In the genomic region with DNA sequence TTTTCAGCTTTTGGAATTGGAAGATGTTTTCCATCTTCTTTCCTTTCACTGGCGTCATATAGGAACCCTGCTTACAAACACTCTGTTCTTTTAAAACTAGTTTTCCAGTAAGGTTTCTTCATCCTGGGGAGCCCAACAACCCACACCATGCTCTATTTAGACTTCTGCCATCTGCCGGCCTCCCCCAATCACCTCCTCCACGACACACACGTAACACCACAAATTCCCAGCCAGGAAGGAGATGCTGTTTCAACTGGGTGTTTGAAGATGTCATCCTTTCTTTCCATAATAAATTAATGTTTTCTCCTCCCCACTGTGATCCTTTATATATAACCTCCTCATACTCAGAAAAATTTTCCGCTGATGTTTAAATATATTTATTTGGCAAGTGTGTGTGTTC, we compare ENCODE assay signal across 19 cellular contexts.
"Had no signal": no experiment of that assay in that cellular context is flagged by ENCODE, and none has a peak within 500 bp of the region (broad histone marks: within the 10 kb centered on the region; RNA-seq: fewer than 3 reads in every experiment).

No MANE protein-coding gene starts in this region.

- H3K36me3 Mint-ChIP-seq: natural killer cell; neural progenitor cell; stimulated activated memory B cell treated with anti-CD40 and anti-IgM and Interleukin-4, amounts not matched to agents 10 μg/mL and 1 μg/mL and 100 μg/mL, for 72 hours had no signal

- H3K4me3 ChIP-seq: coronary artery, heart left ventricle, neural progenitor cell, pancreas, spleen, thoracic aorta had no signal

- H3K27ac Mint-ChIP-seq: natural killer cell; neural progenitor cell; stimulated activated memory B cell treated with anti-CD40 and anti-IgM and Interleukin-4, amounts not matched to agents 10 μg/mL and 1 μg/mL and 100 μg/mL, for 72 hours; stimulated activated naive CD8-positive, alpha-beta T cell treated with anti-CD3 and anti-CD28 coated beads, Interleukin-15, amount 100 ng/mL, for 72 hours had no signal

- H3K36me3 ChIP-seq: heart left ventricle, neural progenitor cell, pancreas, spleen, thoracic aorta had no signal

- H3K9me3 ChIP-seq: heart left ventricle, pancreas, spleen, thoracic aorta had no signal

- H3K4me3 Mint-ChIP-seq: natural killer cell; neural progenitor cell; stimulated activated memory B cell treated with anti-CD40 and anti-IgM and Interleukin-4, amounts not matched to agents 10 μg/mL and 1 μg/mL and 100 μg/mL, for 72 hours; stimulated activated naive CD8-positive, alpha-beta T cell treated with anti-CD3 and anti-CD28 coated beads, Interleukin-15, amount 100 ng/mL, for 72 hours had no signal

- ATAC-seq: heart left ventricle; left lobe of liver; natural killer cell; pancreas; sciatic nerve; stimulated activated memory B cell treated with anti-CD40 and anti-IgM and Interleukin-4, amounts not matched to agents 10 μg/mL and 1 μg/mL and 100 μg/mL, for 72 hours; stimulated activated naive CD8-positive, alpha-beta T cell treated with anti-CD3 and anti-CD28 coated beads, Interleukin-15, amount 100 ng/mL, for 72 hours had no signal

- H3K27me3 ChIP-seq: heart left ventricle, neural progenitor cell, pancreas, spleen had no signal

- H3K27ac ChIP-seq: coronary artery, heart left ventricle, neural progenitor cell, pancreas, spleen, thoracic aorta had no signal

- H3K4me1 ChIP-seq: heart left ventricle, neural progenitor cell, pancreas, spleen had no signal

- DNase-seq: effector CD8-positive, alpha-beta T cell; heart left ventricle; natural killer cell; nucleus accumbens; pancreas; spleen; stimulated activated CD4-positive, alpha-beta T cell treated with anti-CD3 and anti-CD28 coated beads, Interleukin-15, amount 100 ng/mL, for 24 hours; stimulated activated CD4-positive, alpha-beta T cell treated with anti-CD3 and anti-CD28 coated beads, Interleukin-1b, Interleukin-23, amount 100 ng/mL, for 48 hours; stimulated activated CD4-positive, alpha-beta T cell treated with anti-CD3 and anti-CD28 coated beads, Interleukin-4, amount 100 ng/mL, for 24 hours; stimulated activated naive CD8-positive, alpha-beta T cell treated with anti-CD3 and anti-CD28 coated beads, Interleukin-15, amount 100 ng/mL, for 72 hours; trophoblast cell had no signal

- H3K9me3 Mint-ChIP-seq: natural killer cell; neural progenitor cell; stimulated activated memory B cell treated with anti-CD40 and anti-IgM and Interleukin-4, amounts not matched to agents 10 μg/mL and 1 μg/mL and 100 μg/mL, for 72 hours; stimulated activated naive CD8-positive, alpha-beta T cell treated with anti-CD3 and anti-CD28 coated beads, Interleukin-15, amount 100 ng/mL, for 72 hours had no signal

- H3K27me3 Mint-ChIP-seq: stimulated activated memory B cell treated with anti-CD40 and anti-IgM and Interleukin-4, amounts not matched to agents 10 μg/mL and 1 μg/mL and 100 μg/mL, for 72 hours; stimulated activated naive CD8-positive, alpha-beta T cell treated with anti-CD3 and anti-CD28 coated beads, Interleukin-15, amount 100 ng/mL, for 72 hours had no signal

- FAIRE-seq: frontal cortex, islet of Langerhans, pancreas had no signal

- H3K4me1 Mint-ChIP-seq: neural progenitor cell; stimulated activated memory B cell treated with anti-CD40 and anti-IgM and Interleukin-4, amounts not matched to agents 10 μg/mL and 1 μg/mL and 100 μg/mL, for 72 hours had no signal
